Comparison of ENCODE assay signal across 15 cellular contexts in the genomic region with DNA sequence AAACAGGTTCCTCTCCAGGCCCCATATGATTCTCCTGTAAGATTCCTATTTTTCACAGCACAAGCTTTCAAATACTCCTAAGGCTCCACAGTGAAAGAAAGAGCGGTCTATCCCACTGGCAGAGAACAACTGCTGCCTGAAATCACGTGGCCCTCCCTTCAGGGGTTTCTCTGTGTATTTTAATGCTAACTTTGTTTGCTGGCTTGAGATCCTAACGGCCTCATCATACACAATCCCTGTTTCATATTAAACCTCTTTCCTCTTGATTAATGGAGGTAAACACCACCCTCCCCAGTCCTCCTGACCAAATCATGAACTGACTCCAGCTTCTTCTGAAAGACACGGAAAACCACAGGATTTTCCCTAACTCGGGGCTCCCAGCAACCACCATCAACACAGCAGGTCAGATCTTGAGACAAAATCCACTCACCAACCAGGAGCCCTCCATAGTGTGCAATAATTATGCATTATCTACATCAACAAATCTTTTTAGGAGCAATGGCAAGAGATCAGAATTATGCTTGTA.
A peak's percentile ranks its signal among the peaks of the same experiment; 100 is the strongest.
DNase-seq lines count a peak whose midpoint lies in the region; ATAC-seq and TF ChIP-seq lines count a peak whose summit lies in the region.
"Had no signal": no experiment of that assay in that cellular context is flagged by ENCODE, and none has a peak within 500 bp of the region (broad histone marks: within the 10 kb centered on the region; RNA-seq: fewer than 3 reads in every experiment).

No MANE protein-coding gene starts in this region.

- ATAC-seq in GM18517 (IDR thresholded peaks at IDR 0.05; ENCODE audit: unreplicated experiment) (no peak), HG03354 (IDR thresholded peaks at IDR 0.05; ENCODE audit: poor library complexity, severe bottlenecking, unreplicated experiment) (no peak)
- ATAC-seq in stimulated activated naive CD8-positive, alpha-beta T cell treated with anti-CD3 and anti-CD28 coated beads, Interleukin-15, Interleukin-2, amounts not matched to agents 100 U/mL and 50 U/mL, for 24 hours: no peak

- TF ChIP-seq CTCF in astrocyte of the cerebellum (IDR thresholded peaks at IDR 0.05; ENCODE audit: low read depth, low read length, missing control alignments): no peak
- no peak for TF ChIP-seq CTCF in retinal pigment epithelial cell (conservative IDR thresholded peaks at IDR 0.05; ENCODE audit: low read depth, low read length)
- TF ChIP-seq CTCF in colonic mucosa (IDR thresholded peaks at IDR 0.05): no peak

- H3K9me3 ChIP-seq in colonic mucosa: no peaks in the 10 kb centered on the region
- H3K9me3 ChIP-seq: ascending aorta had no signal

- intact Hi-C loops in colonic mucosa (cut with DNase I): no loop called here

- H3K4me3 ChIP-seq in astrocyte of the cerebellum (ENCODE audit: low read depth, low read length) (no peak overlapping the region), retinal pigment epithelial cell (ENCODE audit: low read length) (no peak overlapping the region), colonic mucosa (no peak overlapping the region)
- H3K4me3 ChIP-seq: ascending aorta had no signal

- in situ Hi-C loops in astrocyte of the cerebellum (cut with HindIII; ENCODE audit: low sequenced_read_pairs): loop anchor here (5.0 kb wide), 1 partner anchor 76 kb away; no protein-coding TSS in a partner anchor

- H3K27ac ChIP-seq in colonic mucosa: no peak overlapping the region

- no peak overlapping the region for H3K9ac ChIP-seq in colonic mucosa (ENCODE audit: low read depth in 2 of 2, low read length in 2 of 2)

- H3K36me3 ChIP-seq in colonic mucosa: no peaks in the 10 kb centered on the region

- H3K27me3 ChIP-seq in colonic mucosa: no peaks in the 10 kb centered on the region
- H3K27me3 ChIP-seq: ascending aorta had no signal

- no peaks in the 10 kb centered on the region for H3K4me1 ChIP-seq in colonic mucosa

- DNase-seq in COLO829 (ENCODE audit: low spot score) (peak; percentile 78), astrocyte of the cerebellum (ENCODE audit: low read depth) (peak; percentile 84), iris pigment epithelial cell (ENCODE audit: low read depth) (peak; percentile 30), retinal pigment epithelial cell (ENCODE audit: low read depth) (peak; percentile 62), colonic mucosa (no peak)
- no peak for DNase-seq in stimulated activated naive CD8-positive, alpha-beta T cell treated with anti-CD3 and anti-CD28 coated beads, Interleukin-15, Interleukin-2, amounts not matched to agents 100 U/mL and 50 U/mL, for 24 hours
- DNase-seq: dermis blood vessel endothelial cell; NCI-H146; RPMI8226; small intestine; stimulated activated CD4-positive, alpha-beta T cell treated with anti-CD3 and anti-CD28 coated beads, Interleukin-4, amount 100 ng/mL, for 24 hours; SW 1271 had no signal

Comparison
In these comparisons a context has a peak if more than half of its experiments do, and no peak if none do; other contexts are left out.
1. DNase-seq: peak in COLO829 (single experiment), astrocyte of the cerebellum (single experiment), iris pigment epithelial cell (single experiment) and retinal pigment epithelial cell (single experiment); none in stimulated activated naive CD8-positive, alpha-beta T cell treated with anti-CD3 and anti-CD28 coated beads, Interleukin-15, Interleukin-2, amounts not matched to agents 100 U/mL and 50 U/mL, for 24 hours (single experiment) and colonic mucosa (single experiment).